ENCODE assay signal across 1 cellular context in genomic region chr15:77983708-77984445, GRCh38.
TF ChIP-seq lines count a peak whose summit lies in the region.

No MANE protein-coding gene starts in this region.

TF ChIP-seq in GM12878, 131 proteins besides CTCF, POLR2A, EP300 and RAD21 (continued from another document):
- TF ChIP-seq PKNOX1 (IDR thresholded peaks at IDR 0.05) (no peak), HSF1 (IDR thresholded peaks at IDR 0.05; ENCODE audit: low read depth, low read length) (no peak), JUND (IDR thresholded peaks at IDR 0.05; ENCODE audit: low read depth, low read length) (no peak), MXI1 (IDR thresholded peaks at IDR 0.05; ENCODE audit: low read depth, low read length) (no peak), POU2F2 (IDR thresholded peaks at IDR 0.05; ENCODE audit: borderline replicate concordance, low read depth, low read length) (no peak)
TF ChIP-seq in GM12878: peak in this region for 0.
